Comparison of ENCODE assay signal across 10 cellular contexts in genomic region chr1:235908742-235909520, GRCh38. TPM values are rescaled to one million over a fixed set of nuclear protein-coding genes. Genes with fewer than 3 reads are reported as not detected.
DNase-seq lines count a peak whose midpoint lies in the region; ATAC-seq and TF ChIP-seq lines count a peak whose summit lies in the region.
"Had no signal": no experiment of that assay in that cellular context is flagged by ENCODE, and none has a peak within 500 bp of the region (broad histone marks: within the 10 kb centered on the region; RNA-seq: fewer than 3 reads in every experiment).

No MANE protein-coding gene starts in this region.

- H3K4me1 ChIP-seq in mesenchymal stem cell (ENCODE audit: control insufficient read depth, insufficient read depth, low read depth, low read length) = peaks cover 17% of the 10 kb centered on the region

- CTCF ChIA-PET in AG04450 (lab: Charles Lee) = interaction anchor here (0.9 to 1.1 kb wide), 3 partner anchors 30 to 63 kb away, joined by 3 read pairs; no protein-coding TSS in a partner anchor

- H2AFZ ChIP-seq in mesenchymal stem cell (ENCODE audit: low read depth, low read length) = no peak overlapping the region

- H3K18ac ChIP-seq in mesenchymal stem cell (ENCODE audit: low read depth in 1 of 2, low read length in 2 of 2) = peak overlapping the region; percentile 58 to 60

- H3K79me1 ChIP-seq in mesenchymal stem cell (replicated peaks; ENCODE audit: low read length, poor library complexity, severe bottlenecking) = no peaks in the 10 kb centered on the region

- peak overlapping the region; percentile 91 for H4K8ac ChIP-seq in mesenchymal stem cell (ENCODE audit: low read length)

- 59% methylated on average over 6 of the region's 8 CpGs for WGBS in mesenchymal stem cell

- peak overlapping the region; percentile 59 for H3K9ac ChIP-seq in mesenchymal stem cell (ENCODE audit: low read length)

- DNase-seq in AG04450 (ENCODE audit: low read depth, low spot score) (peak; percentile 29), HS-5 (ENCODE audit: low read depth) (peak; percentile 83), astrocyte of the spinal cord (ENCODE audit: low read depth, low spot score) (peak; percentile 82), mesenchymal stem cell (peak; percentile 75), NCI-H510A treated with DMSO at 0.1 percent for 48 hours (lab: John Stamatoyannopoulos, UW) (no peak), iPS-NIHi11 (ENCODE audit: low spot score) (no peak)
- DNase-seq in activated naive CD4-positive, alpha-beta T cell treated with anti-CD3 and anti-CD28 coated beads, Interleukin-2, amount 50 U/mL, for 16 hours = no peak
- DNase-seq: activated T-cell treated with anti-CD3 and anti-CD28 coated beads, Interleukin-2, amount 50 U/mL, for 4 hours; GDM1 had no signal

- H2AK5ac ChIP-seq in mesenchymal stem cell (ENCODE audit: low read length, severe bottlenecking) = peak overlapping the region; percentile 99

- peak overlapping the region in 1 of 2 experiments; percentile 26 for H3K14ac ChIP-seq in mesenchymal stem cell (ENCODE audit: low read length in 2 of 2)

- peak overlapping the region; percentile 61 to 90 for H2BK12ac ChIP-seq in mesenchymal stem cell (ENCODE audit: low read length in 2 of 2)

- TF ChIP-seq CTCF in AG04450 (IDR thresholded peaks at IDR 0.05; ENCODE audit: low read depth, low read length) (no peak), astrocyte of the spinal cord (IDR thresholded peaks at IDR 0.05; ENCODE audit: low read depth, low read length) (no peak)

- POLR2A ChIA-PET in AG04450 (lab: Yijun Ruan, JAX) = interaction anchor here (0.8 to 1.5 kb wide), 3 partner anchors 9 to 63 kb away, joined by 3 to 6 read pairs (median 5); no protein-coding TSS in a partner anchor

- in situ Hi-C loops in astrocyte of the spinal cord (cut with HindIII; ENCODE audit: low sequenced_read_pairs) = no loop called here

- peak overlapping the region; percentile 83 for H2BK5ac ChIP-seq in mesenchymal stem cell (ENCODE audit: low read depth, low read length, poor library complexity, severe bottlenecking)

- H2BK15ac ChIP-seq in mesenchymal stem cell (ENCODE audit: low read depth, poor library complexity, severe bottlenecking) = peak overlapping the region; percentile 86

- ATAC-seq in HG03159 (IDR thresholded peaks at IDR 0.05; ENCODE audit: unreplicated experiment) = no peak
- ATAC-seq: activated T-cell treated with anti-CD3 and anti-CD28 coated beads, Interleukin-2, amount 50 U/mL, for 4 hours had no signal

- no peaks in the 10 kb centered on the region for H3K27me3 ChIP-seq in AG04450 (ENCODE audit: control insufficient read depth, insufficient read depth, low read length)
- no peaks in the 10 kb centered on the region for H3K27me3 ChIP-seq in mesenchymal stem cell (ENCODE audit: control insufficient read depth in 1 of 2, insufficient read depth in 1 of 2, low read length in 2 of 2)

- H2BK120ac ChIP-seq in mesenchymal stem cell (ENCODE audit: low read depth, low read length) = peak overlapping the region; percentile 42

- H3K23ac ChIP-seq in mesenchymal stem cell (ENCODE audit: low read length in 2 of 2) = no peak overlapping the region

- H4K91ac ChIP-seq in mesenchymal stem cell (ENCODE audit: low read length) = peak overlapping the region; percentile 92

- H3K9me3 ChIP-seq in AG04450 (ENCODE audit: control insufficient read depth, insufficient read depth, low read length) (no peaks in the 10 kb centered on the region), mesenchymal stem cell (ENCODE audit: control insufficient read depth, low read length) (no peaks in the 10 kb centered on the region)

- H3K27ac ChIP-seq in AG04450 (ENCODE audit: low read depth, low read length) (peak overlapping the region; percentile 54), mesenchymal stem cell (ENCODE audit: low read length, poor library complexity, severe bottlenecking) (peak overlapping the region; percentile 77)

- H3K4me3 ChIP-seq in AG04450 (ENCODE audit: low read depth, low read length) = no peak overlapping the region
- no peak overlapping the region for H3K4me3 ChIP-seq in astrocyte of the spinal cord (ENCODE audit: low read depth, low read length)
- H3K4me3 ChIP-seq in mesenchymal stem cell (ENCODE audit: insufficient read depth in 1 of 2, low read depth in 1 of 2, low read length in 2 of 2) = no peak overlapping the region

- H3K4me2 ChIP-seq in mesenchymal stem cell (ENCODE audit: low read length, poor library complexity, severe bottlenecking) = peak overlapping the region; percentile 10

- H3K4ac ChIP-seq in mesenchymal stem cell (ENCODE audit: low read depth in 1 of 2, low read length in 2 of 2) = peak overlapping the region in 1 of 2 experiments; percentile 82

- no peaks in the 10 kb centered on the region for H3K36me3 ChIP-seq in mesenchymal stem cell (ENCODE audit: control insufficient read depth in 1 of 2, insufficient read depth in 2 of 2, low read depth in 1 of 2, low read length in 2 of 2)

RNA-seq across cellular contexts. Expression of gene LYST, which starts 42.2 kb away (rescaled TPM):
- 5.6 and 6.5 TPM in 2 replicates for polyA plus RNA-seq in AG04450 (2011; rRNA removed)
- 11.6 and 21.3 TPM in 2 replicates for polyA minus RNA-seq in AG04450 (2011; rRNA and poly(A)+ RNA removed)
- 4.3 TPM for polyA plus RNA-seq in mesenchymal stem cell (2013, experiment 1 of 2)
- 5.7 TPM for polyA plus RNA-seq in mesenchymal stem cell (2013, experiment 2 of 2)

Comparison
In these comparisons a context has a peak if more than half of its experiments do, and no peak if none do; other contexts are left out.
1. DNase-seq: peak in AG04450 (single experiment), HS-5 (single experiment), astrocyte of the spinal cord (single experiment) and mesenchymal stem cell (single experiment); none in NCI-H510A treated with DMSO at 0.1 percent for 48 hours (single experiment), activated naive CD4-positive, alpha-beta T cell treated with anti-CD3 and anti-CD28 coated beads, Interleukin-2, amount 50 U/mL, for 16 hours (single experiment) and iPS-NIHi11 (single experiment).